In the genomic region with DNA sequence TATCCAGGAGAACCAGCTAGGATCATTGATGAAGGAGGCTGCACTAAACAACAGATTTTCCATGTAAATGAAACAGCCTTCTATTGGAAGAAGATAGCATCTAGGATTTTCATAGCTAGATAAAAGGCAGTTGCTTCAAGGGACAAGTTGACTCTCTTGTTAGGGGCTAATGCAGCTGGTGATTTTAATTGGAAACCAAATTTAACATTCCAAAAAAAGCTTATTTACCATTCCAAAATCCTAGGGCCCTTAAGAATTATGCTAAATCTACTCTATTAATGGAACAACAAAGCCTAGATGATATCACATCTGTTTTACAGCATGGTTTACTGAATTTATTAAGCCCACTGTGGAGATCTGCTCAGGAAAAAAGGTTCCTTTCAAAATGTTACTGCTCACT, we compare ENCODE assay signal across 34 cellular contexts.
"Had no signal": no experiment of that assay in that cellular context is flagged by ENCODE, and none has a peak within 500 bp of the region (broad histone marks: within the 10 kb centered on the region; RNA-seq: fewer than 3 reads in every experiment).

No MANE protein-coding gene starts in this region.

- H3K4me3 Mint-ChIP-seq: activated B cell treated with CpG ODN at 0.5 μM for 24 hours; activated CD4-positive, alpha-beta memory T cell treated with anti-CD3 and anti-CD28 coated beads for 36 hours; activated CD4-positive, alpha-beta T cell treated with anti-CD3 and anti-CD28 coated beads for 36 hours; activated CD4-positive, alpha-beta T cell treated with anti-CD3 and anti-CD28 coated beads, Interleukin-2, amount 10 ng/mL, durations not matched to agents 24 days and 14 days; activated CD8-positive, alpha-beta memory T cell treated with anti-CD3 and anti-CD28 coated beads, Interleukin-2, amount 10 ng/mL, durations not matched to agents 7 days and 5 days; activated CD8-positive, alpha-beta T cell treated with anti-CD3 and anti-CD28 coated beads, Interleukin-2, amount 10 ng/mL, durations not matched to agents 7 days and 5 days; activated naive CD4-positive, alpha-beta T cell treated with anti-CD3 and anti-CD28 coated beads, Interleukin-2, amount 10 ng/mL, durations not matched to agents 7 days and 5 days; activated naive CD8-positive, alpha-beta T cell; effector memory CD8-positive, alpha-beta T cell; T-helper 17 cell; T-helper 2 cell treated with Interferon-gamma antibody and Interleukin-4, amounts not matched to agents 5 μg/mL and 100 μg/mL, for 36 hours had no signal

- H3K9me3 ChIP-seq: esophagus squamous epithelium had no signal

- DNase-seq: activated B cell treated with CpG ODN at 0.5 μM for 24 hours; activated CD4-positive, alpha-beta memory T cell treated with anti-CD3 and anti-CD28 coated beads for 36 hours; activated CD4-positive, alpha-beta T cell treated with anti-CD3 and anti-CD28 coated beads for 36 hours; activated CD4-positive, alpha-beta T cell treated with anti-CD3 and anti-CD28 coated beads, Interleukin-2, amount 10 ng/mL, durations not matched to agents 24 days and 14 days; activated CD8-positive, alpha-beta memory T cell treated with anti-CD3 and anti-CD28 coated beads, Interleukin-2, amount 10 ng/mL, durations not matched to agents 7 days and 5 days; activated CD8-positive, alpha-beta memory T cell treated with anti-CD3 and anti-CD28 coated beads, Interleukin-2, amount 50 U/mL, for 4 hours; activated CD8-positive, alpha-beta T cell treated with anti-CD3 and anti-CD28 coated beads, Interleukin-2, amount 10 ng/mL, durations not matched to agents 7 days and 5 days; activated effector memory CD4-positive, alpha-beta T cell treated with anti-CD3 and anti-CD28 coated beads, Interleukin-2, amount 50 U/mL, for 16 hours; activated naive CD4-positive, alpha-beta T cell treated with anti-CD3 and anti-CD28 coated beads, Interleukin-2, amount 10 ng/mL, durations not matched to agents 7 days and 5 days; activated T-cell treated with anti-CD3 and anti-CD28 coated beads, Interleukin-2, amount 50 U/mL, for 1 hour; amniotic stem cell; anterior cingulate cortex; brain microvascular endothelial cell; caudate nucleus; cortex of kidney; dermis blood vessel endothelial cell; effector CD4-positive, alpha-beta T cell; effector memory CD8-positive, alpha-beta T cell; esophagus squamous epithelium; head of caudate nucleus; T-helper 1 cell; T-helper 17 cell; T1000; WERI-Rb-1 had no signal

- ATAC-seq: activated CD4-positive, alpha-beta T cell treated with anti-CD3 and anti-CD28 coated beads for 36 hours; activated CD4-positive, CD25-positive, alpha-beta regulatory T cell treated with anti-CD3 and anti-CD28 coated beads, Interleukin-2, amount 50 U/mL, for 24 hours; activated CD8-positive, alpha-beta memory T cell treated with anti-CD3 and anti-CD28 coated beads, Interleukin-2, amount 10 ng/mL, durations not matched to agents 7 days and 5 days; activated CD8-positive, alpha-beta T cell treated with anti-CD3 and anti-CD28 coated beads, Interleukin-2, amount 10 ng/mL, durations not matched to agents 7 days and 5 days; effector memory CD8-positive, alpha-beta T cell; T-helper 17 cell had no signal

- H3K27ac Mint-ChIP-seq: activated B cell treated with CpG ODN at 0.5 μM for 24 hours; activated CD4-positive, alpha-beta memory T cell treated with anti-CD3 and anti-CD28 coated beads for 36 hours; activated CD4-positive, alpha-beta T cell treated with anti-CD3 and anti-CD28 coated beads for 36 hours; activated CD4-positive, alpha-beta T cell treated with anti-CD3 and anti-CD28 coated beads, Interleukin-2, amount 10 ng/mL, durations not matched to agents 24 days and 14 days; activated CD8-positive, alpha-beta memory T cell treated with anti-CD3 and anti-CD28 coated beads, Interleukin-2, amount 10 ng/mL, durations not matched to agents 7 days and 5 days; activated CD8-positive, alpha-beta T cell treated with anti-CD3 and anti-CD28 coated beads, Interleukin-2, amount 10 ng/mL, durations not matched to agents 7 days and 5 days; activated naive CD8-positive, alpha-beta T cell; activated T-helper 2 cell treated with anti-CD3 and anti-CD28 coated beads, Interferon-gamma antibody, Interleukin-2, Interleukin-4, amounts not matched to agents 10 μg/mL and 5 μg/mL and 100 μg/mL, durations not matched to agents 14 hours and 24 hours and 36 hours; T-helper 17 cell; T-helper 2 cell treated with Interferon-gamma antibody and Interleukin-4, amounts not matched to agents 5 μg/mL and 100 μg/mL, for 36 hours had no signal

- H3K27ac ChIP-seq: brain microvascular endothelial cell, epithelial cell of prostate, esophagus squamous epithelium, WERI-Rb-1 had no signal

- H3K4me3 ChIP-seq: esophagus squamous epithelium had no signal

- H3K9me3 Mint-ChIP-seq: activated B cell treated with CpG ODN at 0.5 μM for 24 hours; activated CD4-positive, alpha-beta memory T cell treated with anti-CD3 and anti-CD28 coated beads for 36 hours; activated CD4-positive, alpha-beta T cell treated with anti-CD3 and anti-CD28 coated beads, Interleukin-2, amount 10 ng/mL, durations not matched to agents 24 days and 14 days; activated naive CD4-positive, alpha-beta T cell treated with anti-CD3 and anti-CD28 coated beads, Interleukin-2, amount 10 ng/mL, durations not matched to agents 7 days and 5 days; activated T-helper 2 cell treated with anti-CD3 and anti-CD28 coated beads, Interferon-gamma antibody, Interleukin-2, Interleukin-4, amounts not matched to agents 10 μg/mL and 5 μg/mL and 100 μg/mL, durations not matched to agents 14 hours and 24 hours and 36 hours; effector memory CD8-positive, alpha-beta T cell; T-helper 2 cell treated with Interferon-gamma antibody and Interleukin-4, amounts not matched to agents 5 μg/mL and 100 μg/mL, for 36 hours had no signal

- H3K4me1 ChIP-seq: esophagus squamous epithelium had no signal

- FAIRE-seq: astrocyte, bronchial epithelial cell, colon, endothelial cell of umbilical vein, frontal cortex had no signal

- H3K27me3 ChIP-seq: brain microvascular endothelial cell, esophagus squamous epithelium had no signal

- H3K27me3 Mint-ChIP-seq: activated B cell treated with CpG ODN at 0.5 μM for 24 hours; activated CD4-positive, alpha-beta memory T cell treated with anti-CD3 and anti-CD28 coated beads for 36 hours; activated CD4-positive, alpha-beta T cell treated with anti-CD3 and anti-CD28 coated beads for 36 hours; activated CD4-positive, alpha-beta T cell treated with anti-CD3 and anti-CD28 coated beads, Interleukin-2, amount 10 ng/mL, durations not matched to agents 24 days and 14 days; activated CD8-positive, alpha-beta memory T cell treated with anti-CD3 and anti-CD28 coated beads, Interleukin-2, amount 10 ng/mL, durations not matched to agents 7 days and 5 days; activated naive CD4-positive, alpha-beta T cell treated with anti-CD3 and anti-CD28 coated beads, Interleukin-2, amount 10 ng/mL, durations not matched to agents 7 days and 5 days; activated naive CD8-positive, alpha-beta T cell; effector memory CD8-positive, alpha-beta T cell; T-helper 17 cell had no signal

- H3K4me1 Mint-ChIP-seq: activated CD4-positive, alpha-beta T cell treated with anti-CD3 and anti-CD28 coated beads for 36 hours; activated naive CD4-positive, alpha-beta T cell treated with anti-CD3 and anti-CD28 coated beads, Interleukin-2, amount 10 ng/mL, durations not matched to agents 7 days and 5 days had no signal
